In genomic region chr19:10968527-10969081, GRCh38 we compare ENCODE assay signal across 3 cellular contexts.
TF ChIP-seq lines count a peak whose summit lies in the region.

No MANE protein-coding gene starts in this region.

TF ChIP-seq in HCT116, 20 proteins besides CTCF, POLR2A, EP300 and RAD21:
- TF ChIP-seq YY1 (IDR thresholded peaks at IDR 0.05; ENCODE audit: extremely low read depth, insufficient replicate concordance, low read depth, low read length) (no peak), TCF7L2 (IDR thresholded peaks at IDR 0.05; ENCODE audit: borderline replicate concordance, extremely low read depth, insufficient read depth, insufficient read length) (peak; percentile 46), EZH2 (IDR thresholded peaks at IDR 0.05) (no peak), SRF (IDR thresholded peaks at IDR 0.05; ENCODE audit: low read depth) (no peak), CBX3 (IDR thresholded peaks at IDR 0.05; ENCODE audit: low read depth) (no peak)

TF ChIP-seq in GM12878, 131 proteins besides CTCF, POLR2A, EP300 and RAD21 (continues in another document):
- no peak for TF ChIP-seq FOXK2 (IDR thresholded peaks at IDR 0.05)
- no peak for TF ChIP-seq EGR1 (IDR thresholded peaks at IDR 0.05; ENCODE audit: borderline replicate concordance in 1 of 2, low read depth in 2 of 2, low read length in 2 of 2)
- TF ChIP-seq, protein P1, sequence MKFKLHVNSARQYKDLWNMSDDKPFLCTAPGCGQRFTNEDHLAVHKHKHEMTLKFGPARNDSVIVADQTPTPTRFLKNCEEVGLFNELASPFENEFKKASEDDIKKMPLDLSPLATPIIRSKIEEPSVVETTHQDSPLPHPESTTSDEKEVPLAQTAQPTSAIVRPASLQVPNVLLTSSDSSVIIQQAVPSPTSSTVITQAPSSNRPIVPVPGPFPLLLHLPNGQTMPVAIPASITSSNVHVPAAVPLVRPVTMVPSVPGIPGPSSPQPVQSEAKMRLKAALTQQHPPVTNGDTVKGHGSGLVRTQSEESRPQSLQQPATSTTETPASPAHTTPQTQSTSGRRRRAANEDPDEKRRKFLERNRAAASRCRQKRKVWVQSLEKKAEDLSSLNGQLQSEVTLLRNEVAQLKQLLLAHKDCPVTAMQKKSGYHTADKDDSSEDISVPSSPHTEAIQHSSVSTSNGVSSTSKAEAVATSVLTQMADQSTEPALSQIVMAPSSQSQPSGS (IDR thresholded peaks at IDR 0.05; ENCODE audit: low read length), result no peak; the same call in 1 of the 2 replicates
- TF ChIP-seq ASH2L (IDR thresholded peaks at IDR 0.05; ENCODE audit: borderline replicate concordance, low read depth), result no peak
- TF ChIP-seq MYB (IDR thresholded peaks at IDR 0.05; ENCODE audit: borderline replicate concordance, low read depth, low read length), result peak; percentile 71; the same call in 1 of the 2 replicates
- no peak for TF ChIP-seq SUPT20H (IDR thresholded peaks at IDR 0.05; ENCODE audit: borderline replicate concordance, control insufficient read depth, low read depth, low read length)
- TF ChIP-seq CBX5 (IDR thresholded peaks at IDR 0.05; ENCODE audit: low read depth), result no peak
- TF ChIP-seq NR2C2 (IDR thresholded peaks at IDR 0.05; ENCODE audit: borderline replicate concordance, control insufficient read depth, insufficient read length, low read depth), result no peak
- TF ChIP-seq RUNX3 (IDR thresholded peaks at IDR 0.05; ENCODE audit: low read length), result no peak; the same call in 1 of the 2 replicates
- peak; percentile 51; the same call in 1 of the 2 replicates for TF ChIP-seq GATAD2B (conservative IDR thresholded peaks at IDR 0.05; ENCODE audit: low read depth)
- TF ChIP-seq, protein P2, sequence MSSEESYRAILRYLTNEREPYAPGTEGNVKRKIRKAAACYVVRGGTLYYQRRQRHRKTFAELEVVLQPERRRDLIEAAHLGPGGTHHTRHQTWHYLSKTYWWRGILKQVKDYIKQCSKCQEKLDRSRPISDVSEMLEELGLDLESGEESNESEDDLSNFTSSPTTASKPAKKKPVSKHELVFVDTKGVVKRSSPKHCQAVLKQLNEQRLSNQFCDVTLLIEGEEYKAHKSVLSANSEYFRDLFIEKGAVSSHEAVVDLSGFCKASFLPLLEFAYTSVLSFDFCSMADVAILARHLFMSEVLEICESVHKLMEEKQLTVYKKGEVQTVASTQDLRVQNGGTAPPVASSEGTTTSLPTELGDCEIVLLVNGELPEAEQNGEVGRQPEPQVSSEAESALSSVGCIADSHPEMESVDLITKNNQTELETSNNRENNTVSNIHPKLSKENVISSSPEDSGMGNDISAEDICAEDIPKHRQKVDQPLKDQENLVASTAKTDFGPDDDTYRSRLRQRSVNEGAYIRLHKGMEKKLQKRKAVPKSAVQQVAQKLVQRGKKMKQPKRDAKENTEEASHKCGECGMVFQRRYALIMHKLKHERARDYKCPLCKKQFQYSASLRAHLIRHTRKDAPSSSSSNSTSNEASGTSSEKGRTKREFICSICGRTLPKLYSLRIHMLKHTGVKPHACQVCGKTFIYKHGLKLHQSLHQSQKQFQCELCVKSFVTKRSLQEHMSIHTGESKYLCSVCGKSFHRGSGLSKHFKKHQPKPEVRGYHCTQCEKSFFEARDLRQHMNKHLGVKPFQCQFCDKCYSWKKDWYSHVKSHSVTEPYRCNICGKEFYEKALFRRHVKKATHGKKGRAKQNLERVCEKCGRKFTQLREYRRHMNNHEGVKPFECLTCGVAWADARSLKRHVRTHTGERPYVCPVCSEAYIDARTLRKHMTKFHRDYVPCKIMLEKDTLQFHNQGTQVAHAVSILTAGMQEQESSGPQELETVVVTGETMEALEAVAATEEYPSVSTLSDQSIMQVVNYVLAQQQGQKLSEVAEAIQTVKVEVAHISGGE (CRISPR knock-in tag; IDR thresholded peaks at IDR 0.05), result no peak
- no peak for TF ChIP-seq ZZZ3 (IDR thresholded peaks at IDR 0.05; ENCODE audit: control insufficient read depth, insufficient read length, low read depth)
- no peak for TF ChIP-seq TCF7 (IDR thresholded peaks at IDR 0.05; ENCODE audit: borderline replicate concordance)
- TF ChIP-seq ZSCAN29 (IDR thresholded peaks at IDR 0.05), result no peak
- TF ChIP-seq HSF1 (IDR thresholded peaks at IDR 0.05; ENCODE audit: low read depth, low read length), result no peak
- no peak for TF ChIP-seq FOS (IDR thresholded peaks at IDR 0.05; ENCODE audit: borderline replicate concordance, extremely low read depth, insufficient read length)
- TF ChIP-seq REST (IDR thresholded peaks at IDR 0.05; ENCODE audit: low read depth, low read length), result no peak

TF ChIP-seq in HepG2, 621 proteins besides CTCF, POLR2A, EP300 and RAD21:
- TF ChIP-seq ZNF878 (CRISPR knock-in tag; IDR thresholded peaks at IDR 0.05) (no peak), PAF1 (CRISPR knock-in tag; IDR thresholded peaks at IDR 0.05) (no peak)
